ENCODE assay signal across 1 cellular context in the genomic region with DNA sequence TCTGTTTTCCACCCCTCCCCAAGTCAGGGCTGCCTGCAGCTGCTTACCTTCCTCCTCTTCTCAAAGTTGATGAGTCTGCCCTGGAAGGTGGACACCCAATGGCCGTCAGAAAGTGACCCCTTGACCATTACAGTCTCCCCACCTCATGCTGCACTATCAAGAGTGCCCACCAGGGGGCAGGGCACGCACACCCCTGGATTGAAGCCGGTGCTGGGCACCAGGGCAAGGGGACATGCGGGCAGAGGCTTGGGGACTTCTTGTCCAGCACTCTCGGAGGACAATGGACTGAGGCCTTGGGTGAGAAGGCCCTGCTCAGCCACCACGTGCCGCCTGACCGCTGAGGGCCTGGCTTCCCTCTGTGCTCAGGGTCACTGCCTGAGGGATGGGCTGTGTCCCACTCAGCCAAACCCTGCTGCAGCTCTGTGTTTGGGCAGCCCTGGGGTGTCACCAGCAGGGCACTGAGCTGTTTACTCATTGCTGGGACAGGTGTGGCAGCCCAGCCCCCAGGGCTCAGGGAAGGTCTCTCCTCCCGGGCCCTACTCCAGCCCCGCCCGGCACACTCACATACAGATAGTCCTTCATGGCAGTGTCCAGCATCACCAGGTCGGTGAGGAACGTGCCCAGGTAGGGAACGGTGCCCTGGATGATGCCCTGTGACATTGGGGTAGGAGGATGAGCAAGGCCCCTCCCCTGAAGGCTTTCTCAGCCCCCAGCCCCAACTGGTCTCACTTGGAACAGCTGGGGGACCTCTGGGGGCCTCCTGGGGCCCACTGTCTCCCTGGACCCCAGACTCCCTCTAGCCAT.
TF ChIP-seq lines count a peak whose summit lies in the region.

No MANE protein-coding gene starts in this region.

TF ChIP-seq in HepG2, 621 proteins besides CTCF, POLR2A, EP300 and RAD21 (continues in another document):
- TF ChIP-seq BORCS8-MEF2B (CRISPR knock-in tag; IDR thresholded peaks at IDR 0.05) (no peak), MED13 (CRISPR knock-in tag; IDR thresholded peaks at IDR 0.05) (no peak), ZIK1 (CRISPR knock-in tag; IDR thresholded peaks at IDR 0.05; ENCODE audit: borderline replicate concordance, low read depth) (no peak), ZNF761 (CRISPR knock-in tag; conservative IDR thresholded peaks at IDR 0.05) (no peak), ATF7-NPFF (CRISPR knock-in tag; IDR thresholded peaks at IDR 0.05; ENCODE audit: low read depth) (0 out of 2 replicates have a peak, but pooled peaks have one; percentile 46), AHR (CRISPR knock-in tag; IDR thresholded peaks at IDR 0.05) (0 out of 2 replicates have a peak, but pooled peaks have one; percentile 42), YEATS4 (CRISPR knock-in tag; IDR thresholded peaks at IDR 0.05; ENCODE audit: borderline replicate concordance) (no peak), SRF (IDR thresholded peaks at IDR 0.05; ENCODE audit: low read depth, low read length) (no peak), ESRRA (CRISPR knock-in tag; IDR thresholded peaks at IDR 0.05; ENCODE audit: low read depth) (no peak), ZNF841 (CRISPR knock-in tag; IDR thresholded peaks at IDR 0.05; ENCODE audit: borderline replicate concordance) (no peak), ZBTB8A (CRISPR knock-in tag; IDR thresholded peaks at IDR 0.05; ENCODE audit: borderline replicate concordance, low read depth) (no peak), ZNF34 (CRISPR knock-in tag; IDR thresholded peaks at IDR 0.05; ENCODE audit: borderline replicate concordance) (no peak), SIX4 (CRISPR knock-in tag; IDR thresholded peaks at IDR 0.05) (no peak), CHCHD3 (CRISPR knock-in tag; IDR thresholded peaks at IDR 0.05) (0 out of 2 replicates have a peak, but pooled peaks have one; percentile 40), HDAC6 (IDR thresholded peaks at IDR 0.05; ENCODE audit: low read depth, low read length) (no peak), ISL2 (CRISPR knock-in tag; IDR thresholded peaks at IDR 0.05) (no peak), ZNF253 (CRISPR knock-in tag; IDR thresholded peaks at IDR 0.05; ENCODE audit: borderline replicate concordance) (0 out of 2 replicates have a peak, but pooled peaks have one; percentile 55), HNRNPL (IDR thresholded peaks at IDR 0.05; ENCODE audit: low read depth, low read length) (peak; percentile 89), NR2F2 (IDR thresholded peaks at IDR 0.05; ENCODE audit: borderline replicate concordance, low read depth) (no peak)
- TF ChIP-seq, protein P1, sequence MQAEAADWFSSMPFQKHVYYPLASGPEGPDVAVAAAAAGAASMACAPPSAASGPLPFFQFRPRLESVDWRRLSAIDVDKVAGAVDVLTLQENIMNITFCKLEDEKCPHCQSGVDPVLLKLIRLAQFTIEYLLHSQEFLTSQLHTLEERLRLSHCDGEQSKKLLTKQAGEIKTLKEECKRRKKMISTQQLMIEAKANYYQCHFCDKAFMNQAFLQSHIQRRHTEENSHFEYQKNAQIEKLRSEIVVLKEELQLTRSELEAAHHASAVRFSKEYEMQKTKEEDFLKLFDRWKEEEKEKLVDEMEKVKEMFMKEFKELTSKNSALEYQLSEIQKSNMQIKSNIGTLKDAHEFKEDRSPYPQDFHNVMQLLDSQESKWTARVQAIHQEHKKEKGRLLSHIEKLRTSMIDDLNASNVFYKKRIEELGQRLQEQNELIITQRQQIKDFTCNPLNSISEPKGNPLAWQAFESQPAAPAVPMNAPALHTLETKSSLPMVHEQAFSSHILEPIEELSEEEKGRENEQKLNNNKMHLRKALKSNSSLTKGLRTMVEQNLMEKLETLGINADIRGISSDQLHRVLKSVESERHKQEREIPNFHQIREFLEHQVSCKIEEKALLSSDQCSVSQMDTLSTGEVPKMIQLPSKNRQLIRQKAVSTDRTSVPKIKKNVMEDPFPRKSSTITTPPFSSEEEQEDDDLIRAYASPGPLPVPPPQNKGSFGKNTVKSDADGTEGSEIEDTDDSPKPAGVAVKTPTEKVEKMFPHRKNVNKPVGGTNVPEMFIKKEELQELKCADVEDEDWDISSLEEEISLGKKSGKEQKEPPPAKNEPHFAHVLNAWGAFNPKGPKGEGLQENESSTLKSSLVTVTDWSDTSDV (CRISPR knock-in tag; IDR thresholded peaks at IDR 0.05) = no peak
- TF ChIP-seq, protein P2, sequence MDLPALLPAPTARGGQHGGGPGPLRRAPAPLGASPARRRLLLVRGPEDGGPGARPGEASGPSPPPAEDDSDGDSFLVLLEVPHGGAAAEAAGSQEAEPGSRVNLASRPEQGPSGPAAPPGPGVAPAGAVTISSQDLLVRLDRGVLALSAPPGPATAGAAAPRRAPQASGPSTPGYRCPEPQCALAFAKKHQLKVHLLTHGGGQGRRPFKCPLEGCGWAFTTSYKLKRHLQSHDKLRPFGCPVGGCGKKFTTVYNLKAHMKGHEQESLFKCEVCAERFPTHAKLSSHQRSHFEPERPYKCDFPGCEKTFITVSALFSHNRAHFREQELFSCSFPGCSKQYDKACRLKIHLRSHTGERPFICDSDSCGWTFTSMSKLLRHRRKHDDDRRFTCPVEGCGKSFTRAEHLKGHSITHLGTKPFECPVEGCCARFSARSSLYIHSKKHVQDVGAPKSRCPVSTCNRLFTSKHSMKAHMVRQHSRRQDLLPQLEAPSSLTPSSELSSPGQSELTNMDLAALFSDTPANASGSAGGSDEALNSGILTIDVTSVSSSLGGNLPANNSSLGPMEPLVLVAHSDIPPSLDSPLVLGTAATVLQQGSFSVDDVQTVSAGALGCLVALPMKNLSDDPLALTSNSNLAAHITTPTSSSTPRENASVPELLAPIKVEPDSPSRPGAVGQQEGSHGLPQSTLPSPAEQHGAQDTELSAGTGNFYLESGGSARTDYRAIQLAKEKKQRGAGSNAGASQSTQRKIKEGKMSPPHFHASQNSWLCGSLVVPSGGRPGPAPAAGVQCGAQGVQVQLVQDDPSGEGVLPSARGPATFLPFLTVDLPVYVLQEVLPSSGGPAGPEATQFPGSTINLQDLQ (CRISPR knock-in tag; IDR thresholded peaks at IDR 0.05) = no peak
- TF ChIP-seq, protein P3, sequence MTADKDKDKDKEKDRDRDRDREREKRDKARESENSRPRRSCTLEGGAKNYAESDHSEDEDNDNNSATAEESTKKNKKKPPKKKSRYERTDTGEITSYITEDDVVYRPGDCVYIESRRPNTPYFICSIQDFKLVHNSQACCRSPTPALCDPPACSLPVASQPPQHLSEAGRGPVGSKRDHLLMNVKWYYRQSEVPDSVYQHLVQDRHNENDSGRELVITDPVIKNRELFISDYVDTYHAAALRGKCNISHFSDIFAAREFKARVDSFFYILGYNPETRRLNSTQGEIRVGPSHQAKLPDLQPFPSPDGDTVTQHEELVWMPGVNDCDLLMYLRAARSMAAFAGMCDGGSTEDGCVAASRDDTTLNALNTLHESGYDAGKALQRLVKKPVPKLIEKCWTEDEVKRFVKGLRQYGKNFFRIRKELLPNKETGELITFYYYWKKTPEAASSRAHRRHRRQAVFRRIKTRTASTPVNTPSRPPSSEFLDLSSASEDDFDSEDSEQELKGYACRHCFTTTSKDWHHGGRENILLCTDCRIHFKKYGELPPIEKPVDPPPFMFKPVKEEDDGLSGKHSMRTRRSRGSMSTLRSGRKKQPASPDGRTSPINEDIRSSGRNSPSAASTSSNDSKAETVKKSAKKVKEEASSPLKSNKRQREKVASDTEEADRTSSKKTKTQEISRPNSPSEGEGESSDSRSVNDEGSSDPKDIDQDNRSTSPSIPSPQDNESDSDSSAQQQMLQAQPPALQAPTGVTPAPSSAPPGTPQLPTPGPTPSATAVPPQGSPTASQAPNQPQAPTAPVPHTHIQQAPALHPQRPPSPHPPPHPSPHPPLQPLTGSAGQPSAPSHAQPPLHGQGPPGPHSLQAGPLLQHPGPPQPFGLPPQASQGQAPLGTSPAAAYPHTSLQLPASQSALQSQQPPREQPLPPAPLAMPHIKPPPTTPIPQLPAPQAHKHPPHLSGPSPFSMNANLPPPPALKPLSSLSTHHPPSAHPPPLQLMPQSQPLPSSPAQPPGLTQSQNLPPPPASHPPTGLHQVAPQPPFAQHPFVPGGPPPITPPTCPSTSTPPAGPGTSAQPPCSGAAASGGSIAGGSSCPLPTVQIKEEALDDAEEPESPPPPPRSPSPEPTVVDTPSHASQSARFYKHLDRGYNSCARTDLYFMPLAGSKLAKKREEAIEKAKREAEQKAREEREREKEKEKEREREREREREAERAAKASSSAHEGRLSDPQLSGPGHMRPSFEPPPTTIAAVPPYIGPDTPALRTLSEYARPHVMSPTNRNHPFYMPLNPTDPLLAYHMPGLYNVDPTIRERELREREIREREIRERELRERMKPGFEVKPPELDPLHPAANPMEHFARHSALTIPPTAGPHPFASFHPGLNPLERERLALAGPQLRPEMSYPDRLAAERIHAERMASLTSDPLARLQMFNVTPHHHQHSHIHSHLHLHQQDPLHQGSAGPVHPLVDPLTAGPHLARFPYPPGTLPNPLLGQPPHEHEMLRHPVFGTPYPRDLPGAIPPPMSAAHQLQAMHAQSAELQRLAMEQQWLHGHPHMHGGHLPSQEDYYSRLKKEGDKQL (CRISPR knock-in tag; IDR thresholded peaks at IDR 0.05; ENCODE audit: low read depth) = no peak
- TF ChIP-seq, protein P4, sequence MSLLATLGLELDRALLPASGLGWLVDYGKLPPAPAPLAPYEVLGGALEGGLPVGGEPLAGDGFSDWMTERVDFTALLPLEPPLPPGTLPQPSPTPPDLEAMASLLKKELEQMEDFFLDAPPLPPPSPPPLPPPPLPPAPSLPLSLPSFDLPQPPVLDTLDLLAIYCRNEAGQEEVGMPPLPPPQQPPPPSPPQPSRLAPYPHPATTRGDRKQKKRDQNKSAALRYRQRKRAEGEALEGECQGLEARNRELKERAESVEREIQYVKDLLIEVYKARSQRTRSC (CRISPR knock-in tag; IDR thresholded peaks at IDR 0.05; ENCODE audit: low read depth) = no peak
- TF ChIP-seq, protein P5, sequence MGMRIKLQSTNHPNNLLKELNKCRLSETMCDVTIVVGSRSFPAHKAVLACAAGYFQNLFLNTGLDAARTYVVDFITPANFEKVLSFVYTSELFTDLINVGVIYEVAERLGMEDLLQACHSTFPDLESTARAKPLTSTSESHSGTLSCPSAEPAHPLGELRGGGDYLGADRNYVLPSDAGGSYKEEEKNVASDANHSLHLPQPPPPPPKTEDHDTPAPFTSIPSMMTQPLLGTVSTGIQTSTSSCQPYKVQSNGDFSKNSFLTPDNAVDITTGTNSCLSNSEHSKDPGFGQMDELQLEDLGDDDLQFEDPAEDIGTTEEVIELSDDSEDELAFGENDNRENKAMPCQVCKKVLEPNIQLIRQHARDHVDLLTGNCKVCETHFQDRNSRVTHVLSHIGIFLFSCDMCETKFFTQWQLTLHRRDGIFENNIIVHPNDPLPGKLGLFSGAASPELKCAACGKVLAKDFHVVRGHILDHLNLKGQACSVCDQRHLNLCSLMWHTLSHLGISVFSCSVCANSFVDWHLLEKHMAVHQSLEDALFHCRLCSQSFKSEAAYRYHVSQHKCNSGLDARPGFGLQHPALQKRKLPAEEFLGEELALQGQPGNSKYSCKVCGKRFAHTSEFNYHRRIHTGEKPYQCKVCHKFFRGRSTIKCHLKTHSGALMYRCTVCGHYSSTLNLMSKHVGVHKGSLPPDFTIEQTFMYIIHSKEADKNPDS (CRISPR knock-in tag; IDR thresholded peaks at IDR 0.05) = no peak
- TF ChIP-seq, protein P6, sequence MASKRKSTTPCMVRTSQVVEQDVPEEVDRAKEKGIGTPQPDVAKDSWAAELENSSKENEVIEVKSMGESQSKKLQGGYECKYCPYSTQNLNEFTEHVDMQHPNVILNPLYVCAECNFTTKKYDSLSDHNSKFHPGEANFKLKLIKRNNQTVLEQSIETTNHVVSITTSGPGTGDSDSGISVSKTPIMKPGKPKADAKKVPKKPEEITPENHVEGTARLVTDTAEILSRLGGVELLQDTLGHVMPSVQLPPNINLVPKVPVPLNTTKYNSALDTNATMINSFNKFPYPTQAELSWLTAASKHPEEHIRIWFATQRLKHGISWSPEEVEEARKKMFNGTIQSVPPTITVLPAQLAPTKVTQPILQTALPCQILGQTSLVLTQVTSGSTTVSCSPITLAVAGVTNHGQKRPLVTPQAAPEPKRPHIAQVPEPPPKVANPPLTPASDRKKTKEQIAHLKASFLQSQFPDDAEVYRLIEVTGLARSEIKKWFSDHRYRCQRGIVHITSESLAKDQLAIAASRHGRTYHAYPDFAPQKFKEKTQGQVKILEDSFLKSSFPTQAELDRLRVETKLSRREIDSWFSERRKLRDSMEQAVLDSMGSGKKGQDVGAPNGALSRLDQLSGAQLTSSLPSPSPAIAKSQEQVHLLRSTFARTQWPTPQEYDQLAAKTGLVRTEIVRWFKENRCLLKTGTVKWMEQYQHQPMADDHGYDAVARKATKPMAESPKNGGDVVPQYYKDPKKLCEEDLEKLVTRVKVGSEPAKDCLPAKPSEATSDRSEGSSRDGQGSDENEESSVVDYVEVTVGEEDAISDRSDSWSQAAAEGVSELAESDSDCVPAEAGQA (IDR thresholded peaks at IDR 0.05; ENCODE audit: low read depth) = no peak
- TF ChIP-seq, protein P6 (CRISPR knock-in tag; IDR thresholded peaks at IDR 0.05; ENCODE audit: borderline replicate concordance) = no peak
- TF ChIP-seq, protein P7, sequence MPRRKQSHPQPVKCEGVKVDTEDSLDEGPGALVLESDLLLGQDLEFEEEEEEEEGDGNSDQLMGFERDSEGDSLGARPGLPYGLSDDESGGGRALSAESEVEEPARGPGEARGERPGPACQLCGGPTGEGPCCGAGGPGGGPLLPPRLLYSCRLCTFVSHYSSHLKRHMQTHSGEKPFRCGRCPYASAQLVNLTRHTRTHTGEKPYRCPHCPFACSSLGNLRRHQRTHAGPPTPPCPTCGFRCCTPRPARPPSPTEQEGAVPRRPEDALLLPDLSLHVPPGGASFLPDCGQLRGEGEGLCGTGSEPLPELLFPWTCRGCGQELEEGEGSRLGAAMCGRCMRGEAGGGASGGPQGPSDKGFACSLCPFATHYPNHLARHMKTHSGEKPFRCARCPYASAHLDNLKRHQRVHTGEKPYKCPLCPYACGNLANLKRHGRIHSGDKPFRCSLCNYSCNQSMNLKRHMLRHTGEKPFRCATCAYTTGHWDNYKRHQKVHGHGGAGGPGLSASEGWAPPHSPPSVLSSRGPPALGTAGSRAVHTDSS (CRISPR knock-in tag; conservative IDR thresholded peaks at IDR 0.05) = no peak
